Comparison of ENCODE assay signal across 2 cellular contexts in the genomic region with DNA sequence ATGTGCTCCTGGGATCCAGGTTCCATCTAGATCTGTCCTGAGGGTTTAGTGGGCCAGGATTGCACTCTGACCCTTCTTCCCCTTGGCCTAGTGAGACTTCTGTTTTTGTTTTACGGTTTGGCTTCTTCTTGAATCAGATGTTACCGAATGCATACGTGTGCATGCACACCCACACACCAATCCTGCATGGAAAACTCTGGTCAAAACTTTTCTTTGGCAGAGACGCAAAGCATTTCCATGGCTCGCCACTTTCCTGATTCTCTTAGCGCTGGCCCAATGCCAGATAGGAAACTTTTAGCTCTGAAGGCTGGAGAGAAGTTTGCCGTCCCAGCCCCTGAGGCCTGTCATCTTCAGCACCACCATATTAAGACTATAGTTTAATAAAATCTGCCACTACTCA.
A peak's percentile ranks its signal among the peaks of the same experiment; 100 is the strongest.
TF ChIP-seq lines count a peak whose summit lies in the region.

No MANE protein-coding gene starts in this region.

TF ChIP-seq in SK-N-SH treated with all-trans-retinoic acid at 6 μM for 48 hours, 23 proteins besides CTCF, POLR2A, EP300 and RAD21:
- TF ChIP-seq, protein P1, sequence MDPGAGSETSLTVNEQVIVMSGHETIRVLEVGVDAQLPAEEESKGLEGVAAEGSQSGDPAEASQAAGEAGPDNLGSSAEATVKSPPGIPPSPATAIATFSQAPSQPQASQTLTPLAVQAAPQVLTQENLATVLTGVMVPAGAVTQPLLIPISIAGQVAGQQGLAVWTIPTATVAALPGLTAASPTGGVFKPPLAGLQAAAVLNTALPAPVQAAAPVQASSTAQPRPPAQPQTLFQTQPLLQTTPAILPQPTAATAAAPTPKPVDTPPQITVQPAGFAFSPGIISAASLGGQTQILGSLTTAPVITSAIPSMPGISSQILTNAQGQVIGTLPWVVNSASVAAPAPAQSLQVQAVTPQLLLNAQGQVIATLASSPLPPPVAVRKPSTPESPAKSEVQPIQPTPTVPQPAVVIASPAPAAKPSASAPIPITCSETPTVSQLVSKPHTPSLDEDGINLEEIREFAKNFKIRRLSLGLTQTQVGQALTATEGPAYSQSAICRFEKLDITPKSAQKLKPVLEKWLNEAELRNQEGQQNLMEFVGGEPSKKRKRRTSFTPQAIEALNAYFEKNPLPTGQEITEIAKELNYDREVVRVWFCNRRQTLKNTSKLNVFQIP (CRISPR knock-in tag; IDR thresholded peaks at IDR 0.05; ENCODE audit: borderline replicate concordance, low read depth) = no peak
- TF ChIP-seq ZFP3 (CRISPR knock-in tag; IDR thresholded peaks at IDR 0.05) = peak; percentile 42; the same call in 1 of the 2 replicates

TF ChIP-seq in endothelial cell of umbilical vein, 7 proteins besides CTCF, POLR2A, EP300 and RAD21:
- TF ChIP-seq JUN (IDR thresholded peaks at IDR 0.05; ENCODE audit: borderline replicate concordance, insufficient read depth, insufficient read length, low read depth) = no peak
- TF ChIP-seq, protein P2, sequence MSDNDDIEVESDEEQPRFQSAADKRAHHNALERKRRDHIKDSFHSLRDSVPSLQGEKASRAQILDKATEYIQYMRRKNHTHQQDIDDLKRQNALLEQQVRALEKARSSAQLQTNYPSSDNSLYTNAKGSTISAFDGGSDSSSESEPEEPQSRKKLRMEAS (IDR thresholded peaks at IDR 0.05; ENCODE audit: insufficient read depth, insufficient read length) = no peak
- no peak for TF ChIP-seq EZH2 (IDR thresholded peaks at IDR 0.05; ENCODE audit: borderline replicate concordance, low read depth, low read length, severe bottlenecking)
- no peak for TF ChIP-seq MYC (IDR thresholded peaks at IDR 0.05; ENCODE audit: low read depth, low read length)
- TF ChIP-seq GATA2 (IDR thresholded peaks at IDR 0.05; ENCODE audit: insufficient read depth, insufficient read length, low read depth, low read length) = no peak
- TF ChIP-seq FOS (IDR thresholded peaks at IDR 0.05; ENCODE audit: borderline replicate concordance, insufficient read depth, low read length) = no peak
- TF ChIP-seq POLR2AphosphoS5 (IDR thresholded peaks at IDR 0.05; ENCODE audit: insufficient read depth, low read depth, low read length) = no peak
